In genomic region chr10:127132434-127132833, GRCh38 we compare ENCODE assay signal across 21 cellular contexts.
"Had no signal": no experiment of that assay in that cellular context is flagged by ENCODE, and none has a peak within 500 bp of the region (broad histone marks: within the 10 kb centered on the region; RNA-seq: fewer than 3 reads in every experiment).

No MANE protein-coding gene starts in this region.

- H3K4me3 ChIP-seq: coronary artery, heart left ventricle, mucosa of descending colon, psoas muscle, spleen, thoracic aorta, transverse colon had no signal

- H3K27ac ChIP-seq: coronary artery, heart left ventricle, neutrophil, psoas muscle, spleen, thoracic aorta, transverse colon had no signal

- DNase-seq: effector CD4-positive, alpha-beta T cell; endodermal cell; erythroblast; foreskin melanocyte; heart left ventricle; hippocampal formation; left colon; mucosa of descending colon; naive thymus-derived CD8-positive, alpha-beta T cell; psoas muscle; spleen; stimulated activated CD4-positive, alpha-beta T cell treated with anti-CD3 and anti-CD28 coated beads, Interleukin-15, amount 100 ng/mL, for 24 hours; stimulated activated CD4-positive, alpha-beta T cell treated with anti-CD3 and anti-CD28 coated beads, Interleukin-1b, Interleukin-23, amount 100 ng/mL, for 48 hours; stimulated activated CD4-positive, alpha-beta T cell treated with anti-CD3 and anti-CD28 coated beads, Interleukin-4, amount 100 ng/mL, for 4 hours; stimulated activated naive B cell treated with anti-CD40 and anti-IgM and Interleukin-4, amounts not matched to agents 10 μg/mL and 1 μg/mL and 100 μg/mL, for 72 hours; stimulated activated naive CD8-positive, alpha-beta T cell treated with anti-CD3 and anti-CD28 coated beads, Interleukin-15, amount 100 ng/mL, for 72 hours; transverse colon had no signal

- H3K9me3 Mint-ChIP-seq: endodermal cell; naive thymus-derived CD8-positive, alpha-beta T cell; stimulated activated naive CD8-positive, alpha-beta T cell treated with anti-CD3 and anti-CD28 coated beads, Interleukin-15, amount 100 ng/mL, for 72 hours had no signal

- H3K36me3 Mint-ChIP-seq: naive thymus-derived CD8-positive, alpha-beta T cell; stimulated activated naive B cell treated with anti-CD40 and anti-IgM and Interleukin-4, amounts not matched to agents 10 μg/mL and 1 μg/mL and 100 μg/mL, for 72 hours had no signal

- H3K27me3 ChIP-seq: heart left ventricle, neutrophil, spleen, transverse colon had no signal

- H3K27me3 Mint-ChIP-seq: stimulated activated naive B cell treated with anti-CD40 and anti-IgM and Interleukin-4, amounts not matched to agents 10 μg/mL and 1 μg/mL and 100 μg/mL, for 72 hours; stimulated activated naive CD8-positive, alpha-beta T cell treated with anti-CD3 and anti-CD28 coated beads, Interleukin-15, amount 100 ng/mL, for 72 hours had no signal

- H3K4me1 ChIP-seq: heart left ventricle, psoas muscle, transverse colon had no signal

- H3K27ac Mint-ChIP-seq: endodermal cell; naive thymus-derived CD8-positive, alpha-beta T cell; stimulated activated naive B cell treated with anti-CD40 and anti-IgM and Interleukin-4, amounts not matched to agents 10 μg/mL and 1 μg/mL and 100 μg/mL, for 72 hours; stimulated activated naive CD8-positive, alpha-beta T cell treated with anti-CD3 and anti-CD28 coated beads, Interleukin-15, amount 100 ng/mL, for 72 hours had no signal

- ATAC-seq: heart left ventricle; left colon; mucosa of descending colon; naive thymus-derived CD8-positive, alpha-beta T cell; psoas muscle; sciatic nerve; stimulated activated naive B cell treated with anti-CD40 and anti-IgM and Interleukin-4, amounts not matched to agents 10 μg/mL and 1 μg/mL and 100 μg/mL, for 72 hours; stimulated activated naive CD8-positive, alpha-beta T cell treated with anti-CD3 and anti-CD28 coated beads, Interleukin-15, amount 100 ng/mL, for 72 hours had no signal

- H3K36me3 ChIP-seq: neutrophil, transverse colon had no signal

- H3K4me3 Mint-ChIP-seq: endodermal cell; naive thymus-derived CD8-positive, alpha-beta T cell; stimulated activated naive B cell treated with anti-CD40 and anti-IgM and Interleukin-4, amounts not matched to agents 10 μg/mL and 1 μg/mL and 100 μg/mL, for 72 hours; stimulated activated naive CD8-positive, alpha-beta T cell treated with anti-CD3 and anti-CD28 coated beads, Interleukin-15, amount 100 ng/mL, for 72 hours had no signal

- H3K4me1 Mint-ChIP-seq: endodermal cell; stimulated activated naive CD8-positive, alpha-beta T cell treated with anti-CD3 and anti-CD28 coated beads, Interleukin-15, amount 100 ng/mL, for 72 hours had no signal

- H3K9me3 ChIP-seq: heart left ventricle, mucosa of descending colon, neutrophil, psoas muscle, spleen, thoracic aorta, transverse colon had no signal
